In the genomic region with DNA sequence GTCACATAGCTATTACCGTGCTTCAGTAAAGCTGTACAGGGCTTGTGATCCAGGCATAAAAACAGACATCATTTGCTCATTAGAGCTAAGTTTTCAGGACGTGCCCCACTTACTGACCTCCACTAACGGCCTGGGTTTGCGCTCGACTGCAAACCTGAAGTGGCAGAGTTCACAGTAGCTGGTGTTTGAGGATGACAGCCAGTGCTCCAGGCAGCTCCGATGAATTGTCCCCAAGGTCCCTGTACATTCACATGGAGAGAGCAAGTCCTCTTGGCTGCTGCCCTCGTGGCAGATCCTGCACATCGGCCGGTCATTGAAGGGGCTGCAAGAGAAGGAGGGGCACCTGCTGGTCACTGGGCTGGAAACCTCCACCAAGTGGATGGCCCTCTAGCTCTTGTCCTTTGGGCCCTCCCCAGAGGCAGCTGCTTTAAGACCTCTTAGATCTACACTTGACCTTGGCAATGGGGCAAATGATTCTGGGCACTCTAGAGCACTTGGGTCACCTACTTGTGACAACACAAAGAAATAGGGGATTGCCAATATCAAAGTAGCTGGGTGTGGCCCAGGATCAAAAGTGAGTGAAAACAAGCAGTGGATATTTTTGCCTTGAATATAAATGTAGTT, we compare ENCODE assay signal across 18 cellular contexts.
DNase-seq lines count a peak whose midpoint lies in the region; ATAC-seq and TF ChIP-seq lines count a peak whose summit lies in the region.
"Had no signal": no experiment of that assay in that cellular context is flagged by ENCODE, and none has a peak within 500 bp of the region (broad histone marks: within the 10 kb centered on the region; RNA-seq: fewer than 3 reads in every experiment).

No MANE protein-coding gene starts in this region.

- no peak overlapping the region for H3K4me3 Mint-ChIP-seq in nephron progenitor cell
- H3K4me3 Mint-ChIP-seq: H9 had no signal

- H3K27me3 Mint-ChIP-seq in nephron progenitor cell (ENCODE audit: low read depth, poor library complexity): no peaks in the 10 kb centered on the region

- H3K27ac Mint-ChIP-seq in nephron progenitor cell: peak overlapping the region; percentile 38
- H3K27ac Mint-ChIP-seq: H9 had no signal

- peaks cover 76% of the 10 kb centered on the region for H3K4me1 Mint-ChIP-seq in nephron progenitor cell

- ATAC-seq in Right ventricle myocardium superior (ENCODE audit: poor library complexity) (peak; percentile 77), left cardiac atrium (peak; percentile 26 to 61), GM19351 (IDR thresholded peaks at IDR 0.05; ENCODE audit: unreplicated experiment) (no peak)
- ATAC-seq: HepG2, K562 had no signal

- intact Hi-C loops in Right ventricle myocardium superior (cut with DNase I): no loop called here
- intact Hi-C loops in cardiac septum (cut with DNase I): loop anchor here (5.0 kb wide), 1 partner anchor 117 kb away; the partner anchor contains the start of gene MARCHF3
- intact Hi-C loops in left cardiac atrium (cut with DNase I): loop anchor here in 1 of 2 donors (5.0 kb wide), 1 partner anchor 117 kb away; the partner anchor contains the start of gene MARCHF3

- H3K9me3 Mint-ChIP-seq in nephron progenitor cell: peaks cover 20% of the 10 kb centered on the region

- TF ChIP-seq CTCF in nephron progenitor cell (IDR thresholded peaks at IDR 0.05): no peak

- H3K36me3 Mint-ChIP-seq in nephron progenitor cell (ENCODE audit: low read depth): peaks cover 16% of the 10 kb centered on the region

- DNase-seq in Right ventricle myocardium superior: no peak
- DNase-seq in cardiac septum (ENCODE audit: low spot score): no peak
- DNase-seq in left cardiac atrium: no peak
- DNase-seq in nephron progenitor cell: no peak
- no peak for DNase-seq in stimulated activated CD4-positive, alpha-beta T cell treated with anti-CD3 and anti-CD28 coated beads, Interleukin-15, amount 100 ng/mL, for 24 hours
- no peak for DNase-seq in NCI-H526 treated with DMSO at 0.1 percent for 48 hours (lab: John Stamatoyannopoulos, UW)
- DNase-seq: BE2C, GM23248, H9, MG63, NCI-H1694 treated with DMSO at 0.1 percent for 48 hours, NCI-H2107, NCI-H2227 treated with DMSO at 0.1 percent for 48 hours, NCI-H510A, OCI-M1 had no signal
